Comparison of ENCODE assay signal across 15 cellular contexts in the genomic region with DNA sequence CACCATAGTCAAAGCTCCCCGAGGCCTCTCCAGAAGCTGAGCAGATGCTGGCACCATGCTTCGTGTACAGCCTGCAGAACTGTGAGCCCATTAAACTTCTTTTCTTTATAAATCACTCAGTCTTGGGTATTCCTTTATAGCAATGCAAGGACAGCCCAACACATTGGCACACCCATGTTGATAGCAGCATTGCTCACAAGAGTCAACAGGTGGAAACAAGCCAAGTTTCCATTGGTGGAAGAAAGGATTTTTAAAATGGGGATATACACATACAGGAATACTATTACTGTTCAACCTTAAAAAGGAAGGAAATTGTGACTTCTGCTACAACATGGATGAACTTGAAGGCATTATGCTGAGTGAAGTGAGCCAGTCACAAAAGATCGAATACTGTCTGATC.
DNase-seq lines count a peak whose midpoint lies in the region; ATAC-seq, FAIRE-seq and TF ChIP-seq lines count a peak whose summit lies in the region.
"Had no signal": no experiment of that assay in that cellular context is flagged by ENCODE, and none has a peak within 500 bp of the region (broad histone marks: within the 10 kb centered on the region; RNA-seq: fewer than 3 reads in every experiment).

No MANE protein-coding gene starts in this region.

- H3K36me3 ChIP-seq in bronchial epithelial cell (ENCODE audit: control insufficient read depth, insufficient read depth, low read length): no peaks in the 10 kb centered on the region
- H3K36me3 ChIP-seq in osteoblast (ENCODE audit: insufficient read depth, low read length): no peaks in the 10 kb centered on the region
- H3K36me3 ChIP-seq in kidney (ENCODE audit: control insufficient read depth in 1 of 2, insufficient read depth in 2 of 2, low read length in 2 of 2): no peaks in the 10 kb centered on the region

- peak overlapping the region; percentile 92 for H2AFZ ChIP-seq in osteoblast (ENCODE audit: low read length)

- no peaks in the 10 kb centered on the region for H3K79me2 ChIP-seq in osteoblast (ENCODE audit: insufficient read depth, low read length)

- H3K27me3 ChIP-seq in bronchial epithelial cell (ENCODE audit: control insufficient read depth, insufficient read depth, low read length) (no peaks in the 10 kb centered on the region), osteoblast (ENCODE audit: insufficient read depth, low read length) (peaks cover 6% of the 10 kb centered on the region), right cardiac atrium (ENCODE audit: control insufficient read depth, insufficient read depth) (no peaks in the 10 kb centered on the region)

- no peak for TF ChIP-seq CTCF in bronchial epithelial cell (IDR thresholded peaks at IDR 0.05; ENCODE audit: insufficient read depth, low read length, severe bottlenecking)
- no peak for TF ChIP-seq CTCF in fibroblast of the aortic adventitia (IDR thresholded peaks at IDR 0.05; ENCODE audit: insufficient read depth, low read length)
- TF ChIP-seq CTCF in osteoblast (IDR thresholded peaks at IDR 0.05; ENCODE audit: extremely low read depth, low read depth, low read length): no peak
- TF ChIP-seq CTCF in kidney (IDR thresholded peaks at IDR 0.05; ENCODE audit: borderline replicate concordance, extremely low read depth, insufficient read depth): no peak

- H3K27ac ChIP-seq in osteoblast (ENCODE audit: low read depth, low read length) (no peak overlapping the region), right cardiac atrium (ENCODE audit: low read length) (no peak overlapping the region), kidney (ENCODE audit: low read depth in 2 of 2, low read length in 2 of 2) (no peak overlapping the region)

- H3K4me3 ChIP-seq in bronchial epithelial cell (ENCODE audit: low read depth, low read length) (no peak overlapping the region), fibroblast of the aortic adventitia (ENCODE audit: low read depth, low read length) (no peak overlapping the region), osteoblast (ENCODE audit: insufficient read depth, low read length) (no peak overlapping the region), right cardiac atrium (ENCODE audit: low read length) (no peak overlapping the region), kidney (ENCODE audit: low read length in 2 of 2) (no peak overlapping the region)
- H3K4me3 ChIP-seq: GM12878 had no signal

- no peaks in the 10 kb centered on the region for H3K9me3 ChIP-seq in osteoblast (ENCODE audit: low read depth, low read length)
- no peaks in the 10 kb centered on the region for H3K9me3 ChIP-seq in right cardiac atrium (ENCODE audit: control insufficient read depth, low read length)
- H3K9me3 ChIP-seq in kidney (ENCODE audit: control insufficient read depth in 1 of 2, low read length in 2 of 2): no peaks in the 10 kb centered on the region

- H3K4me1 ChIP-seq in osteoblast (ENCODE audit: insufficient read depth, low read length) (peaks cover 20% of the 10 kb centered on the region), right cardiac atrium (ENCODE audit: control insufficient read depth, insufficient read depth, low read length) (no peaks in the 10 kb centered on the region), kidney (ENCODE audit: control insufficient read depth in 1 of 2, insufficient read depth in 1 of 2, low read depth in 1 of 2, low read length in 2 of 2) (no peaks in the 10 kb centered on the region)

- no peak overlapping the region for H3K9ac ChIP-seq in kidney (ENCODE audit: low read length in 2 of 2)

- WGBS in right cardiac atrium: 97% methylated on average over 3 of the region's 3 CpGs

- FAIRE-seq in bronchial epithelial cell (lab: Jason Lieb, UNC) (no peak), kidney (lab: Jason Lieb, UNC) (no peak)
- FAIRE-seq: A204.1, GM12878, GM18507 had no signal

- no peaks in the 10 kb centered on the region for H4K20me1 ChIP-seq in osteoblast (ENCODE audit: insufficient read depth, low read length)

- ATAC-seq in right cardiac atrium (no peak), HG03039 (IDR thresholded peaks at IDR 0.05; ENCODE audit: unreplicated experiment) (no peak)
- ATAC-seq: GM12878 had no signal

- DNase-seq in bronchial epithelial cell (ENCODE audit: low read depth) (peak; percentile 50), fibroblast of the aortic adventitia (ENCODE audit: low read depth) (peak; percentile 13), osteoblast (ENCODE audit: insufficient read length, low spot score, missing footprints) (no peak), right cardiac atrium (no peak), kidney (no peak)
- no peak for DNase-seq in stimulated activated CD4-positive, alpha-beta T cell treated with anti-CD3 and anti-CD28 coated beads, Interleukin-4, amount 100 ng/mL, for 24 hours
- DNase-seq: C1 segment of cervical spinal cord; Calu3; CD4-positive, alpha-beta T cell; DMS79; HCEC 1CT had no signal

- intact Hi-C loops in right cardiac atrium (cut with DNase I): no loop called here
- intact Hi-C loops in kidney (cut with DNase I): no loop called here

- H3K4me2 ChIP-seq in osteoblast (ENCODE audit: insufficient read depth, low read length): no peak overlapping the region

Comparison
In these comparisons a context has a peak if more than half of its experiments do, and no peak if none do; other contexts are left out.
1. DNase-seq: peak in bronchial epithelial cell (single experiment) and fibroblast of the aortic adventitia (single experiment); none in osteoblast (single experiment), right cardiac atrium (0 of 3), stimulated activated CD4-positive, alpha-beta T cell treated with anti-CD3 and anti-CD28 coated beads, Interleukin-4, amount 100 ng/mL, for 24 hours (single experiment) and kidney (single experiment).